In the genomic region with DNA sequence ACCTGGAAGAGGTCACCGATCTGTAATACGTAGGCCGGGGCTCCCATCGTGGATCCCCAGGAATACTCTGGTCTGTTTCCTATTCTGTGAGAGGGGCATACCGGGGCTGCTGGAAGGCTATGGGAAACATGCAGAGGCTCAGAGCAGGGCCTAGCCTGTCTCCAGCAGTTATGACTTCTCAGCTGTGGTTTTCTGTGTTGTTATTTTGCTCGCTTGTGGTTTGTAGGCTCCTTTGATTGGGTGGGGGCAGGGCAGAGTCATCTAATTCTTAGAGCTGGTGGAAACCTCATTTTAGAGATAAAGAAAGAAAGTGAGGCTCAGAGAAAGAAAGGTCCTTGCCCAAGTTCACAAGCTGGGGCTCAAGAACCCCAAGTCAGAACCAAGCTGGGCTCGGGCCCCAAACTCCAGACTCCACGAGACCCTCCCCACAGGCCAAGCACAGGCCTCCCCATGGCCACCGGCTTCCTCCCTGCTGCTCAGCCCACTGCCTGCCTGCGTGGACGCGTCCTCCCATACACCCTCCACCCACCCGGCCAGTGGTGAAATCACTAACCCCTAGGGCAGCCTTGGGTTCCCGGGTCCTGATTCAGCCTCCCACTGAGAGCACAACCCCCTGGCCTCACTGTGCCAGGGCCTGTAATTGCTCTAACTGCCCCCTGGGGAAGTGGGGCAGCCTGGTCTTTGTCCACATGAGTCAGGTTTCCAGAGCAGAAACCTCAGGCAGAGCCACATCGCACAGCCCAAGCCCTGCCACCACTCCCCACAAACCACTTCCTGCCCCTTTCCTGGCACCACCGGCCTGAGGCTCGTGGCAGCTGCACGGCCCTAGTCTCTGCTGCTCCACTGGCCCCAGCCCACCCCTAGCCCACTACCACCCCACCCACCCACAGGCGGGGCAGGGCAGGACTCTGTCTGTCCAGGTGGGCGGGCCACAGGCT, we compare ENCODE assay signal across 8 cellular contexts.
DNase-seq lines count a peak whose midpoint lies in the region; ATAC-seq and TF ChIP-seq lines count a peak whose summit lies in the region.

No MANE protein-coding gene starts in this region.

- H3K9me3 ChIP-seq in Peyer's patch = no peaks in the 10 kb centered on the region

- H3K27me3 Mint-ChIP-seq in activated T-cell treated with anti-CD3 and anti-CD28 coated beads, Interleukin-2, amount 50 U/mL, for 72 hours (ENCODE audit: low read depth) = peaks cover 46% of the 10 kb centered on the region

- peak; percentile 54 to 89 (median 85) for DNase-seq in Peyer's patch
- DNase-seq in activated T-cell treated with anti-CD3 and anti-CD28 coated beads, Interleukin-2, amount 50 U/mL, for 72 hours = peak; percentile 89 to 93
- peak; percentile 99 for DNase-seq in glomerular visceral epithelial cell (ENCODE audit: extremely low spot score)
- DNase-seq in stimulated activated CD4-positive, alpha-beta T cell treated with anti-CD3 and anti-CD28 coated beads, Interleukin-15, amount 100 ng/mL, for 48 hours (ENCODE audit: low read depth in 2 of 2) = peak; percentile 72 to 84
- no peak for DNase-seq in DMS53 treated with DMSO at 0.1 percent for 48 hours (lab: John Stamatoyannopoulos, UW; ENCODE audit: unreplicated experiment)
- no peak for DNase-seq in GM19238 (ENCODE audit: insufficient read length, low spot score)

- H3K4me3 ChIP-seq in Peyer's patch = peak overlapping the region in 2 of 4 donors; percentile 6 to 22

- H3K36me3 ChIP-seq in Peyer's patch = no peaks in the 10 kb centered on the region

- H3K4me3 Mint-ChIP-seq in activated T-cell treated with anti-CD3 and anti-CD28 coated beads, Interleukin-2, amount 50 U/mL, for 72 hours = peak overlapping the region; percentile 74 to 81

- ATAC-seq in GM18520 (IDR thresholded peaks at IDR 0.05; ENCODE audit: unreplicated experiment) (peak; percentile 30), HG02981 (IDR thresholded peaks at IDR 0.05; ENCODE audit: unreplicated experiment) (peak; percentile 37)
- ATAC-seq in activated T-cell treated with anti-CD3 and anti-CD28 coated beads, Interleukin-2, amount 50 U/mL, for 72 hours (replicated peaks in 1 of 2) = peak; percentile 70 to 71

- no peaks in the 10 kb centered on the region for H3K27me3 ChIP-seq in Peyer's patch

- H3K4me1 ChIP-seq in Peyer's patch = peaks cover 4 to 39% (median 22%) of the 10 kb centered on the region in 4 donors

- H3K36me3 Mint-ChIP-seq in activated T-cell treated with anti-CD3 and anti-CD28 coated beads, Interleukin-2, amount 50 U/mL, for 72 hours (ENCODE audit: insufficient read depth in 2 of 2) = peaks cover 0 to 2% of the 10 kb centered on the region in 2 donors

- H3K27ac ChIP-seq in Peyer's patch = peak overlapping the region in 2 of 4 donors; percentile 44 to 67

- H3K4me1 Mint-ChIP-seq in activated T-cell treated with anti-CD3 and anti-CD28 coated beads, Interleukin-2, amount 50 U/mL, for 72 hours (ENCODE audit: low read depth) = peaks cover 93% of the 10 kb centered on the region

- peak in 2 of 6 experiments; percentile 5 to 10 for TF ChIP-seq CTCF in Peyer's patch (IDR thresholded peaks at IDR 0.05)

- peak overlapping the region; percentile 72 for H3K27ac Mint-ChIP-seq in activated T-cell treated with anti-CD3 and anti-CD28 coated beads, Interleukin-2, amount 50 U/mL, for 72 hours

- no peak for TF ChIP-seq POLR2A in Peyer's patch (IDR thresholded peaks at IDR 0.05)

- no peaks in the 10 kb centered on the region for H3K9me3 Mint-ChIP-seq in activated T-cell treated with anti-CD3 and anti-CD28 coated beads, Interleukin-2, amount 50 U/mL, for 72 hours

Comparison
In these comparisons a context has a peak if more than half of its experiments do, and no peak if none do; other contexts are left out.
1. DNase-seq: peak in Peyer's patch (3 of 3), activated T-cell treated with anti-CD3 and anti-CD28 coated beads, Interleukin-2, amount 50 U/mL, for 72 hours (2 of 2), glomerular visceral epithelial cell (single experiment) and stimulated activated CD4-positive, alpha-beta T cell treated with anti-CD3 and anti-CD28 coated beads, Interleukin-15, amount 100 ng/mL, for 48 hours (2 of 2); none in DMS53 treated with DMSO at 0.1 percent for 48 hours (single experiment) and GM19238 (single experiment).
2. Peak in every context shown above with its lines, with median percentiles within 50 percentile points of each other: ATAC-seq.